In genomic region chr11:86182976-86183584, GRCh38 we compare ENCODE assay signal across 1 cellular context.
TF ChIP-seq lines count a peak whose summit lies in the region.

No MANE protein-coding gene starts in this region.

TF ChIP-seq in GM12878, 131 proteins besides CTCF, POLR2A, EP300 and RAD21 (continued from another document and continues in another):
- TF ChIP-seq, protein P1, sequence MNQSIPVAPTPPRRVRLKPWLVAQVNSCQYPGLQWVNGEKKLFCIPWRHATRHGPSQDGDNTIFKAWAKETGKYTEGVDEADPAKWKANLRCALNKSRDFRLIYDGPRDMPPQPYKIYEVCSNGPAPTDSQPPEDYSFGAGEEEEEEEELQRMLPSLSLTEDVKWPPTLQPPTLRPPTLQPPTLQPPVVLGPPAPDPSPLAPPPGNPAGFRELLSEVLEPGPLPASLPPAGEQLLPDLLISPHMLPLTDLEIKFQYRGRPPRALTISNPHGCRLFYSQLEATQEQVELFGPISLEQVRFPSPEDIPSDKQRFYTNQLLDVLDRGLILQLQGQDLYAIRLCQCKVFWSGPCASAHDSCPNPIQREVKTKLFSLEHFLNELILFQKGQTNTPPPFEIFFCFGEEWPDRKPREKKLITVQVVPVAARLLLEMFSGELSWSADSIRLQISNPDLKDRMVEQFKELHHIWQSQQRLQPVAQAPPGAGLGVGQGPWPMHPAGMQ (IDR thresholded peaks at IDR 0.05; ENCODE audit: borderline replicate concordance): no peak
- no peak for TF ChIP-seq SUZ12 (IDR thresholded peaks at IDR 0.05; ENCODE audit: unreplicated experiment)
- TF ChIP-seq CBX3 (IDR thresholded peaks at IDR 0.05; ENCODE audit: borderline replicate concordance, low read depth): no peak
- TF ChIP-seq ZNF24 (IDR thresholded peaks at IDR 0.05): no peak
- TF ChIP-seq CHD4 (IDR thresholded peaks at IDR 0.05): no peak
- TF ChIP-seq BRCA1 (IDR thresholded peaks at IDR 0.05; ENCODE audit: low read depth, low read length): no peak
- TF ChIP-seq MAX (IDR thresholded peaks at IDR 0.05; ENCODE audit: low read depth, low read length): no peak
- TF ChIP-seq IKZF2 (IDR thresholded peaks at IDR 0.05): peak; percentile 51 to 56; a peak in 2 of 4 replicates
- no peak for TF ChIP-seq SREBF2 (IDR thresholded peaks at IDR 0.05; ENCODE audit: low read length)
- 0 out of 2 replicates have a peak, but pooled peaks have one; percentile 23 for TF ChIP-seq TCF3 (IDR thresholded peaks at IDR 0.05; ENCODE audit: borderline replicate concordance, insufficient read depth, low read depth, low read length)
- 0 out of 2 replicates have a peak, but pooled peaks have one; percentile 10 for TF ChIP-seq CREM (IDR thresholded peaks at IDR 0.05; ENCODE audit: low read depth)
- TF ChIP-seq CBFB (IDR thresholded peaks at IDR 0.05; ENCODE audit: low read depth): no peak
- TF ChIP-seq PAX8 (IDR thresholded peaks at IDR 0.05): no peak
- no peak for TF ChIP-seq CHD2 (IDR thresholded peaks at IDR 0.05; ENCODE audit: borderline replicate concordance, low read depth, low read length)
- TF ChIP-seq HDAC6 (IDR thresholded peaks at IDR 0.05; ENCODE audit: unreplicated experiment): no peak
- TF ChIP-seq HDGF (IDR thresholded peaks at IDR 0.05): 0 out of 2 replicates have a peak, but pooled peaks have one; percentile 60
- no peak for TF ChIP-seq EZH2 (IDR thresholded peaks at IDR 0.05; ENCODE audit: borderline replicate concordance, control insufficient read depth, low read depth, low read length)
- TF ChIP-seq MTA3 (IDR thresholded peaks at IDR 0.05; ENCODE audit: borderline replicate concordance, low read length): 0 out of 2 replicates have a peak, but pooled peaks have one; percentile 29
- TF ChIP-seq BHLHE40 (IDR thresholded peaks at IDR 0.05; ENCODE audit: borderline replicate concordance in 1 of 2, low read depth in 2 of 2, low read length in 1 of 2): peak; percentile 6 to 42; a peak in 2 of 4 replicates
- TF ChIP-seq BACH1 (IDR thresholded peaks at IDR 0.05; ENCODE audit: borderline replicate concordance): no peak
- TF ChIP-seq MYB (IDR thresholded peaks at IDR 0.05; ENCODE audit: borderline replicate concordance, low read depth, low read length): no peak
- no peak for TF ChIP-seq ESRRA (IDR thresholded peaks at IDR 0.05; ENCODE audit: low read length)
- no peak for TF ChIP-seq POU2F2 (IDR thresholded peaks at IDR 0.05; ENCODE audit: borderline replicate concordance, low read depth, low read length)
- no peak for TF ChIP-seq GATAD2B (conservative IDR thresholded peaks at IDR 0.05; ENCODE audit: low read depth)
- TF ChIP-seq USF2 (IDR thresholded peaks at IDR 0.05; ENCODE audit: borderline replicate concordance, low read depth, low read length): no peak
- TF ChIP-seq, protein P2, sequence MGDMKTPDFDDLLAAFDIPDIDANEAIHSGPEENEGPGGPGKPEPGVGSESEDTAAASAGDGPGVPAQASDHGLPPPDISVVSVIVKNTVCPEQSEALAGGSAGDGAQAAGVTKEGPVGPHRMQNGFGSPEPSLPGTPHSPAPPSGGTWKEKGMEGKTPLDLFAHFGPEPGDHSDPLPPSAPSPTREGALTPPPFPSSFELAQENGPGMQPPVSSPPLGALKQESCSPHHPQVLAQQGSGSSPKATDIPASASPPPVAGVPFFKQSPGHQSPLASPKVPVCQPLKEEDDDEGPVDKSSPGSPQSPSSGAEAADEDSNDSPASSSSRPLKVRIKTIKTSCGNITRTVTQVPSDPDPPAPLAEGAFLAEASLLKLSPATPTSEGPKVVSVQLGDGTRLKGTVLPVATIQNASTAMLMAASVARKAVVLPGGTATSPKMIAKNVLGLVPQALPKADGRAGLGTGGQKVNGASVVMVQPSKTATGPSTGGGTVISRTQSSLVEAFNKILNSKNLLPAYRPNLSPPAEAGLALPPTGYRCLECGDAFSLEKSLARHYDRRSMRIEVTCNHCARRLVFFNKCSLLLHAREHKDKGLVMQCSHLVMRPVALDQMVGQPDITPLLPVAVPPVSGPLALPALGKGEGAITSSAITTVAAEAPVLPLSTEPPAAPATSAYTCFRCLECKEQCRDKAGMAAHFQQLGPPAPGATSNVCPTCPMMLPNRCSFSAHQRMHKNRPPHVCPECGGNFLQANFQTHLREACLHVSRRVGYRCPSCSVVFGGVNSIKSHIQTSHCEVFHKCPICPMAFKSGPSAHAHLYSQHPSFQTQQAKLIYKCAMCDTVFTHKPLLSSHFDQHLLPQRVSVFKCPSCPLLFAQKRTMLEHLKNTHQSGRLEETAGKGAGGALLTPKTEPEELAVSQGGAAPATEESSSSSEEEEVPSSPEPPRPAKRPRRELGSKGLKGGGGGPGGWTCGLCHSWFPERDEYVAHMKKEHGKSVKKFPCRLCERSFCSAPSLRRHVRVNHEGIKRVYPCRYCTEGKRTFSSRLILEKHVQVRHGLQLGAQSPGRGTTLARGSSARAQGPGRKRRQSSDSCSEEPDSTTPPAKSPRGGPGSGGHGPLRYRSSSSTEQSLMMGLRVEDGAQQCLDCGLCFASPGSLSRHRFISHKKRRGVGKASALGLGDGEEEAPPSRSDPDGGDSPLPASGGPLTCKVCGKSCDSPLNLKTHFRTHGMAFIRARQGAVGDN (IDR thresholded peaks at IDR 0.05): no peak
- peak; percentile 96 for TF ChIP-seq SMAD1 (IDR thresholded peaks at IDR 0.05; ENCODE audit: low read depth, partially characterized antibody)
- TF ChIP-seq, protein P3, sequence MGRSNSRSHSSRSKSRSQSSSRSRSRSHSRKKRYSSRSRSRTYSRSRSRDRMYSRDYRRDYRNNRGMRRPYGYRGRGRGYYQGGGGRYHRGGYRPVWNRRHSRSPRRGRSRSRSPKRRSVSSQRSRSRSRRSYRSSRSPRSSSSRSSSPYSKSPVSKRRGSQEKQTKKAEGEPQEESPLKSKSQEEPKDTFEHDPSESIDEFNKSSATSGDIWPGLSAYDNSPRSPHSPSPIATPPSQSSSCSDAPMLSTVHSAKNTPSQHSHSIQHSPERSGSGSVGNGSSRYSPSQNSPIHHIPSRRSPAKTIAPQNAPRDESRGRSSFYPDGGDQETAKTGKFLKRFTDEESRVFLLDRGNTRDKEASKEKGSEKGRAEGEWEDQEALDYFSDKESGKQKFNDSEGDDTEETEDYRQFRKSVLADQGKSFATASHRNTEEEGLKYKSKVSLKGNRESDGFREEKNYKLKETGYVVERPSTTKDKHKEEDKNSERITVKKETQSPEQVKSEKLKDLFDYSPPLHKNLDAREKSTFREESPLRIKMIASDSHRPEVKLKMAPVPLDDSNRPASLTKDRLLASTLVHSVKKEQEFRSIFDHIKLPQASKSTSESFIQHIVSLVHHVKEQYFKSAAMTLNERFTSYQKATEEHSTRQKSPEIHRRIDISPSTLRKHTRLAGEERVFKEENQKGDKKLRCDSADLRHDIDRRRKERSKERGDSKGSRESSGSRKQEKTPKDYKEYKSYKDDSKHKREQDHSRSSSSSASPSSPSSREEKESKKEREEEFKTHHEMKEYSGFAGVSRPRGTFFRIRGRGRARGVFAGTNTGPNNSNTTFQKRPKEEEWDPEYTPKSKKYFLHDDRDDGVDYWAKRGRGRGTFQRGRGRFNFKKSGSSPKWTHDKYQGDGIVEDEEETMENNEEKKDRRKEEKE (IDR thresholded peaks at IDR 0.05): no peak
- TF ChIP-seq, protein P4, sequence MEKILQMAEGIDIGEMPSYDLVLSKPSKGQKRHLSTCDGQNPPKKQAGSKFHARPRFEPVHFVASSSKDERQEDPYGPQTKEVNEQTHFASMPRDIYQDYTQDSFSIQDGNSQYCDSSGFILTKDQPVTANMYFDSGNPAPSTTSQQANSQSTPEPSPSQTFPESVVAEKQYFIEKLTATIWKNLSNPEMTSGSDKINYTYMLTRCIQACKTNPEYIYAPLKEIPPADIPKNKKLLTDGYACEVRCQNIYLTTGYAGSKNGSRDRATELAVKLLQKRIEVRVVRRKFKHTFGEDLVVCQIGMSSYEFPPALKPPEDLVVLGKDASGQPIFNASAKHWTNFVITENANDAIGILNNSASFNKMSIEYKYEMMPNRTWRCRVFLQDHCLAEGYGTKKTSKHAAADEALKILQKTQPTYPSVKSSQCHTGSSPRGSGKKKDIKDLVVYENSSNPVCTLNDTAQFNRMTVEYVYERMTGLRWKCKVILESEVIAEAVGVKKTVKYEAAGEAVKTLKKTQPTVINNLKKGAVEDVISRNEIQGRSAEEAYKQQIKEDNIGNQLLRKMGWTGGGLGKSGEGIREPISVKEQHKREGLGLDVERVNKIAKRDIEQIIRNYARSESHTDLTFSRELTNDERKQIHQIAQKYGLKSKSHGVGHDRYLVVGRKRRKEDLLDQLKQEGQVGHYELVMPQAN (conservative IDR thresholded peaks at IDR 0.05): no peak
- no peak for TF ChIP-seq SMAD5 (IDR thresholded peaks at IDR 0.05; ENCODE audit: low read depth)
- TF ChIP-seq CBX5 (IDR thresholded peaks at IDR 0.05; ENCODE audit: low read depth): no peak
- no peak for TF ChIP-seq LARP7 (IDR thresholded peaks at IDR 0.05)
- TF ChIP-seq, protein P5, sequence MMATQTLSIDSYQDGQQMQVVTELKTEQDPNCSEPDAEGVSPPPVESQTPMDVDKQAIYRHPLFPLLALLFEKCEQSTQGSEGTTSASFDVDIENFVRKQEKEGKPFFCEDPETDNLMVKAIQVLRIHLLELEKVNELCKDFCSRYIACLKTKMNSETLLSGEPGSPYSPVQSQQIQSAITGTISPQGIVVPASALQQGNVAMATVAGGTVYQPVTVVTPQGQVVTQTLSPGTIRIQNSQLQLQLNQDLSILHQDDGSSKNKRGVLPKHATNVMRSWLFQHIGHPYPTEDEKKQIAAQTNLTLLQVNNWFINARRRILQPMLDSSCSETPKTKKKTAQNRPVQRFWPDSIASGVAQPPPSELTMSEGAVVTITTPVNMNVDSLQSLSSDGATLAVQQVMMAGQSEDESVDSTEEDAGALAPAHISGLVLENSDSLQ (IDR thresholded peaks at IDR 0.05): peak; percentile 65
- no peak for TF ChIP-seq CEBPB (IDR thresholded peaks at IDR 0.05; ENCODE audit: borderline replicate concordance in 1 of 2, low read depth in 2 of 2, low read length in 2 of 2)
- TF ChIP-seq POLR2AphosphoS5 (IDR thresholded peaks at IDR 0.05; ENCODE audit: low read length): no peak
- no peak for TF ChIP-seq ZNF207 (IDR thresholded peaks at IDR 0.05; ENCODE audit: borderline replicate concordance)
- TF ChIP-seq ATF2 (IDR thresholded peaks at IDR 0.05; ENCODE audit: low read length): no peak
- TF ChIP-seq EGR1 (IDR thresholded peaks at IDR 0.05; ENCODE audit: borderline replicate concordance in 1 of 2, low read depth in 2 of 2, low read length in 2 of 2): no peak
- TF ChIP-seq ATF7 (IDR thresholded peaks at IDR 0.05; ENCODE audit: low read depth): 0 out of 2 replicates have a peak, but pooled peaks have one; percentile 13
- TF ChIP-seq, protein P6, sequence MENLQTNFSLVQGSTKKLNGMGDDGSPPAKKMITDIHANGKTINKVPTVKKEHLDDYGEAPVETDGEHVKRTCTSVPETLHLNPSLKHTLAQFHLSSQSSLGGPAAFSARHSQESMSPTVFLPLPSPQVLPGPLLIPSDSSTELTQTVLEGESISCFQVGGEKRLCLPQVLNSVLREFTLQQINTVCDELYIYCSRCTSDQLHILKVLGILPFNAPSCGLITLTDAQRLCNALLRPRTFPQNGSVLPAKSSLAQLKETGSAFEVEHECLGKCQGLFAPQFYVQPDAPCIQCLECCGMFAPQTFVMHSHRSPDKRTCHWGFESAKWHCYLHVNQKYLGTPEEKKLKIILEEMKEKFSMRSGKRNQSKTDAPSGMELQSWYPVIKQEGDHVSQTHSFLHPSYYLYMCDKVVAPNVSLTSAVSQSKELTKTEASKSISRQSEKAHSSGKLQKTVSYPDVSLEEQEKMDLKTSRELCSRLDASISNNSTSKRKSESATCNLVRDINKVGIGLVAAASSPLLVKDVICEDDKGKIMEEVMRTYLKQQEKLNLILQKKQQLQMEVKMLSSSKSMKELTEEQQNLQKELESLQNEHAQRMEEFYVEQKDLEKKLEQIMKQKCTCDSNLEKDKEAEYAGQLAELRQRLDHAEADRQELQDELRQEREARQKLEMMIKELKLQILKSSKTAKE (IDR thresholded peaks at IDR 0.05; ENCODE audit: low read depth, poor library complexity, severe bottlenecking): peak; percentile 93
- no peak for TF ChIP-seq SMARCA5 (IDR thresholded peaks at IDR 0.05)
- no peak for TF ChIP-seq ZZZ3 (IDR thresholded peaks at IDR 0.05; ENCODE audit: control insufficient read depth, insufficient read length, low read depth)
- no peak for TF ChIP-seq NBN (IDR thresholded peaks at IDR 0.05)
- TF ChIP-seq IKZF1 (conservative IDR thresholded peaks at IDR 0.05): peak; percentile 42; the same call in 1 of the 2 replicates
